8 cellular contexts compared by ENCODE assay signal in the genomic region with DNA sequence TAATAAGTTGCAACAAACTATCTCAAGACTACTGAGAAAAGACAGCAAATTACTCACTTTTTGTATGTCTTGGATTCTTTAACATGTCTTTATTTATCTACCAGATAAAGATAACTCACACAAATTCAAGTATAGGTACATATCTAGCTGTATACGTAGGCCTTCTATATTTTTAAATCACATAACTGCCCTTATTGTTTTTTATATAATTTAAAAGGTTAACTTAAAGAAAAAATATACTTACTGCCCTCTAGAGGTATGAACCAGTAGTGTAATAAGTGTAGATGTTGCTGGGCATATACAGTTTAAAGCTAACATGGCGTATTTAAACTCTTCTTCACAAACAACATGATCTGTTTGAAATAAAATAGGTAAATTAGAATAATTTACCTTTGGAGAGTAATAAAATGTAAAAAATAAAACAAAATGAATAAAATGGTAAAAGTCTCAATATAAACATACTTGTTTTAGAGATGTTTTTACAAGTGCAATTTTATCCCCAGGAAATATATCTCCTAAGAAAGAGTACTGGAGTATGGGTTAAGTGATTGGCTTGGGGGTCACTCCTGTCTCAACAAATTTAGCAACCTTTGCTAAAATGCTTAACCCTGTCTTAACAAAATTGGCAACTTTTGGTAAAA.
DNase-seq lines count a peak whose midpoint lies in the region; ATAC-seq and TF ChIP-seq lines count a peak whose summit lies in the region.

No MANE protein-coding gene starts in this region.

- POLR2A ChIA-PET in RWPE1 (lab: Yijun Ruan, JAX; ENCODE audit: low non-redundant PET): no interaction called here

- peak; percentile 47 for DNase-seq in COLO829 (ENCODE audit: low spot score)
- peak; percentile 47 for DNase-seq in RWPE1 (ENCODE audit: low spot score)
- peak; percentile 21 for DNase-seq in foreskin melanocyte
- DNase-seq in hepatic stellate cell (ENCODE audit: low spot score): no peak
- DNase-seq in vagina (ENCODE audit: extremely low spot score in 2 of 2): no peak
- no peak for DNase-seq in stimulated activated CD4-positive, alpha-beta T cell treated with anti-CD3 and anti-CD28 coated beads, Interleukin-2, amount 100 ng/mL, for 48 hours

- intact Hi-C loops in vagina (cut with DNase I): no loop called here

- peak; percentile 63 for TF ChIP-seq CTCF in RWPE1 (conservative IDR thresholded peaks at IDR 0.05; ENCODE audit: low read depth)
- no peak for TF ChIP-seq CTCF in vagina (IDR thresholded peaks at IDR 0.05)

- CTCF ChIA-PET in RWPE1 (lab: Yijun Ruan, JAX): interaction anchor here (0.6 to 1.4 kb wide), 22 partner anchors 9 to 697 kb away, joined by 3 to 7 read pairs (median 4); no protein-coding TSS in a partner anchor

- no peaks in the 10 kb centered on the region for H3K4me1 ChIP-seq in vagina

- H3K36me3 ChIP-seq in vagina: no peaks in the 10 kb centered on the region

- no peak overlapping the region for H3K27ac ChIP-seq in RWPE1
- no peak overlapping the region for H3K27ac ChIP-seq in vagina

- ATAC-seq in GM18907 (IDR thresholded peaks at IDR 0.05; ENCODE audit: unreplicated experiment) (peak; percentile 81), HG03159 (IDR thresholded peaks at IDR 0.05; ENCODE audit: unreplicated experiment) (peak; percentile 90)

- H3K9me3 ChIP-seq in vagina: no peaks in the 10 kb centered on the region

- no peak for TF ChIP-seq POLR2A in vagina (IDR thresholded peaks at IDR 0.05)

- H3K4me3 ChIP-seq in vagina: no peak overlapping the region

- H3K27me3 ChIP-seq in vagina: no peaks in the 10 kb centered on the region

Comparison
In these comparisons a context has a peak if more than half of its experiments do, and no peak if none do; other contexts are left out.
1. DNase-seq: peak in COLO829 (single experiment), RWPE1 (single experiment) and foreskin melanocyte (single experiment); none in hepatic stellate cell (single experiment), vagina (0 of 2) and stimulated activated CD4-positive, alpha-beta T cell treated with anti-CD3 and anti-CD28 coated beads, Interleukin-2, amount 100 ng/mL, for 48 hours (0 of 2).